1 cellular context compared by ENCODE assay signal in the genomic region with DNA sequence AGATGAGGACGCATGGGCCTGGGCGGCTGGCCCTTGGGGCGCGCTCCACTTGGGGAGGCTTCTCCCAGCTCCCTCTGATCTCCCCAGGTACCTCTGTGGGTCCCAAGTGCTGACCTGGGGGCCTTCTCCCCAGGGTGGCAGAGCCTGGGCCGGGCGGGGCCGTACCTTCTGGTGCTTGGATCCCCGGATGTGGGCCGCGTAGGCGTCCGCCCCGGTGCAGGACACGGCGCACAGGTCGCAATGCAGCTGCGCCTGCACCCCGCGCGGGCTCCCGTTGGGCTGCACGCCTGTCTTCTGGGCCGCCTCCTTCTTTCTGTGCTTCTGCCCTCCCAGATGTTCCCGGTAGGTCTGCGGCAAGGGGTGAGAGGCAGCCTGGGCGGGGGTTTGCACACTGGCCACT.
TF ChIP-seq lines count a peak whose summit lies in the region.

No MANE protein-coding gene starts in this region.

TF ChIP-seq in K562, 482 proteins besides CTCF, POLR2A, EP300 and RAD21:
- no peak for TF ChIP-seq ZNF354B (CRISPR knock-in tag; IDR thresholded peaks at IDR 0.05)
- TF ChIP-seq, protein P1, sequence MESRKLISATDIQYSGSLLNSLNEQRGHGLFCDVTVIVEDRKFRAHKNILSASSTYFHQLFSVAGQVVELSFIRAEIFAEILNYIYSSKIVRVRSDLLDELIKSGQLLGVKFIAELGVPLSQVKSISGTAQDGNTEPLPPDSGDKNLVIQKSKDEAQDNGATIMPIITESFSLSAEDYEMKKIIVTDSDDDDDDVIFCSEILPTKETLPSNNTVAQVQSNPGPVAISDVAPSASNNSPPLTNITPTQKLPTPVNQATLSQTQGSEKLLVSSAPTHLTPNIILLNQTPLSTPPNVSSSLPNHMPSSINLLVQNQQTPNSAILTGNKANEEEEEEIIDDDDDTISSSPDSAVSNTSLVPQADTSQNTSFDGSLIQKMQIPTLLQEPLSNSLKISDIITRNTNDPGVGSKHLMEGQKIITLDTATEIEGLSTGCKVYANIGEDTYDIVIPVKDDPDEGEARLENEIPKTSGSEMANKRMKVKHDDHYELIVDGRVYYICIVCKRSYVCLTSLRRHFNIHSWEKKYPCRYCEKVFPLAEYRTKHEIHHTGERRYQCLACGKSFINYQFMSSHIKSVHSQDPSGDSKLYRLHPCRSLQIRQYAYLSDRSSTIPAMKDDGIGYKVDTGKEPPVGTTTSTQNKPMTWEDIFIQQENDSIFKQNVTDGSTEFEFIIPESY (CRISPR knock-in tag; IDR thresholded peaks at IDR 0.05), result peak; percentile 49; the same call in 1 of the 2 replicates
